Comparison of ENCODE assay signal across 8 cellular contexts in the genomic region with DNA sequence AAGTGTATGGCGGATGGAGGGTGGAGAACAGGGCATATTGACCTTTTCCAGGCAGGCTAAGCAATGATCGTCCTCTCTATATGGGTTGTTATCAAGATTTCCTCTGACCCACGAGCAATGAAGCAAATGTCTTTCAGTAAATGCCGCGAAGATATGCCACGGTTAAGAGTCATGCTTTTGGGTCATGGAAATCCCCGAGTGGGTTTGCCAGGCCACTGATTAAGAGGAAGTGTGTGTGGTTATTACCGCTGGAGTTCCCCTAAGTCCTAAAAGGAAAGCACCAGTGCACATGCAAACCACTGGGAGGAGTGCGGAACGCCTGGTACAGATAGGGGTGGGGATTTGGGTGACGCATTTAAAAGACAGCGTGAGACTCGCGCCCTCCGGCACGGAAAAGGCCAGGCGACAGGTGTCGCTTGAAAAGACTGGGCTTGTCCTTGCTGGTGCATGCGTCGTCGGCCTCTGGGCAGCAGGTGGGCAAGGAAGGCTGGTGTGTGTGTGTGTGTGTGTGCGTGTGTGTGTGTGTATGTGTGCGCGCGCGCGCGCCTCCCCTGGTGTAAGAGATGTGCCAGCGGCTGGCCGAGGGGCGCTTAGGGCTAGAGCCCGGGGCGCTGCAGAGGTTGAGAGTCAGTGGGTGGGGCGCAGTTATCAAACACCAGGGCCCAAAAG. TPM values are rescaled to one million over a fixed set of nuclear protein-coding genes. Genes with fewer than 3 reads are reported as not detected.
DNase-seq lines count a peak whose midpoint lies in the region; TF ChIP-seq lines count a peak whose summit lies in the region.

A gene (plus strand): TSS at position 386 of the 669 bp plus-strand sequence. CDS start 7,026 bp downstream, outside the sequence.

- peak within 1 kb of the TSS; percentile 45 for H3K4me3 ChIP-seq in H7 (ENCODE audit: insufficient read depth, low read depth, low read length)
- peak within 1 kb of the TSS; percentile 79 for H3K4me3 ChIP-seq in Loucy (ENCODE audit: low read length, poor library complexity, severe bottlenecking)
- H3K4me3 ChIP-seq in thyroid gland (replicated peaks in 1 of 3): peak within 1 kb of the TSS; percentile 33 to 61 (median 45)

- 1 to 3% methylated on average over 28 to 30 of the region's 34 CpGs for WGBS in thyroid gland, 2 donors

- no peaks in the 10 kb centered on the region for H3K36me3 Mint-ChIP-seq in osteocyte (ENCODE audit: unreplicated experiment)

- peaks cover 3% of the 10 kb centered on the region; the same call in 1 of the 2 replicates for H3K4me1 ChIP-seq in ES-I3 (ENCODE audit: insufficient read depth, low read length)
- peaks cover 71% of the 10 kb centered on the region for H3K4me1 ChIP-seq in Loucy (ENCODE audit: insufficient read depth, low read length, poor library complexity, severe bottlenecking)
- H3K4me1 ChIP-seq in thyroid gland: peaks cover 0 to 11% of the 10 kb centered on the region in 2 donors

- H3K9me3 ChIP-seq in ES-I3 (ENCODE audit: control insufficient read depth, insufficient read depth, low read length) (no peaks in the 10 kb centered on the region), Loucy (ENCODE audit: insufficient read depth, low read depth, low read length) (no peaks in the 10 kb centered on the region), thyroid gland (no peaks in the 10 kb centered on the region)

- peaks cover 38% of the 10 kb centered on the region for H3K79me2 ChIP-seq in Loucy (ENCODE audit: insufficient read depth, low read length)

- H3K27ac ChIP-seq in thyroid gland: peak within 1 kb of the TSS; percentile 37 to 66 (median 47)

- no peaks in the 10 kb centered on the region for H3K9me2 ChIP-seq in Loucy (replicated peaks; ENCODE audit: low read depth, low read length)

- H3K4me3 Mint-ChIP-seq in osteocyte (ENCODE audit: unreplicated experiment): peak within 1 kb of the TSS; percentile 91

- no peaks in the 10 kb centered on the region for H3K36me3 ChIP-seq in ES-I3 (ENCODE audit: insufficient read depth, low read length)
- no peaks in the 10 kb centered on the region for H3K36me3 ChIP-seq in H7 (replicated peaks; ENCODE audit: control insufficient read depth, insufficient read depth, low read length)
- no peaks in the 10 kb centered on the region for H3K36me3 ChIP-seq in Loucy (ENCODE audit: insufficient read depth, low read length)
- H3K36me3 ChIP-seq in thyroid gland: no peaks in the 10 kb centered on the region

- peak within 1 kb of the TSS; percentile 76 for H3K4me2 ChIP-seq in Loucy (ENCODE audit: low read depth, low read length, poor library complexity, severe bottlenecking)

- DNase-seq in H7 (peak; percentile 62), SK-MEL-5 (ENCODE audit: low read depth, low spot score) (peak; percentile 64), glomerular visceral epithelial cell (ENCODE audit: extremely low spot score) (peak; percentile 95), osteocyte (ENCODE audit: extremely low spot score, unreplicated experiment) (peak; percentile 86), thyroid gland (peak; percentile 80 to 88)
- DNase-seq in activated naive CD4-positive, alpha-beta T cell treated with Interleukin-2 at 50 U/mL for 16 hours: peak; percentile 92

- H3F3A ChIP-seq in Loucy (ENCODE audit: low read depth): no peaks in the 10 kb centered on the region

- TF ChIP-seq CTCF in Loucy (conservative IDR thresholded peaks at IDR 0.05; ENCODE audit: low read length): 0 out of 2 replicates have a peak, but pooled peaks have one; percentile 31
- peak; percentile 35 for TF ChIP-seq CTCF in osteocyte (IDR thresholded peaks at IDR 0.05)
- peak in 4 of 6 experiments; percentile 15 to 46 (median 40) for TF ChIP-seq CTCF in thyroid gland (IDR thresholded peaks at IDR 0.05)

- peak in 1 of 2 donors; percentile 62 for TF ChIP-seq POLR2A in thyroid gland (IDR thresholded peaks at IDR 0.05)

- no peaks in the 10 kb centered on the region for H4K20me1 ChIP-seq in Loucy (ENCODE audit: insufficient read depth, low read length, poor library complexity, severe bottlenecking)

- H3K27me3 ChIP-seq in H7 (ENCODE audit: control insufficient read depth, insufficient read depth, low read length) (no peaks in the 10 kb centered on the region; the same call in 1 of the 2 replicates), Loucy (ENCODE audit: insufficient read depth, low read length, poor library complexity, severe bottlenecking) (no peaks in the 10 kb centered on the region), thyroid gland (no peaks in the 10 kb centered on the region)

- H3K4me1 Mint-ChIP-seq in osteocyte (ENCODE audit: unreplicated experiment): peaks cover 60% of the 10 kb centered on the region

- in situ Hi-C loops in SK-MEL-5 (cut with HindIII; ENCODE audit: low pct_unique_long_range_greater_than_20kb, low sequenced_read_pairs): no loop called here

- H3K27ac Mint-ChIP-seq in osteocyte (ENCODE audit: unreplicated experiment): peak within 1 kb of the TSS; percentile 91

- no peaks in the 10 kb centered on the region for H3K9me3 Mint-ChIP-seq in osteocyte (ENCODE audit: unreplicated experiment)

- H3K9ac ChIP-seq in ES-I3 (ENCODE audit: low read depth, low read length) (peak within 1 kb of the TSS; percentile 61), Loucy (ENCODE audit: low read depth, low read length, poor library complexity, severe bottlenecking) (peak within 1 kb of the TSS; percentile 66)

- no peaks in the 10 kb centered on the region for H3K27me3 Mint-ChIP-seq in osteocyte (ENCODE audit: unreplicated experiment)

- intact Hi-C loops in thyroid gland (cut with DNase I): no loop called here

- peak within 1 kb of the TSS; percentile 72 for H2AFZ ChIP-seq in Loucy (ENCODE audit: low read length)

RNA-seq across cellular contexts. Expression of the gene that starts here (rescaled TPM):
- 0.18 and 0.52 TPM in 2 replicates for total RNA-seq in H7 (2014; rRNA removed; shearing (Covaris generic))
- total RNA-seq in SK-MEL-5 (2014; rRNA removed; shearing (Covaris generic)): 0.08 and 0.13 TPM in 2 replicates
- polyA plus RNA-seq in SK-MEL-5 (2015; cell fraction: cytosol; rRNA removed): 0.51 and 2.2 TPM in 2 replicates
- 1.1 TPM in 2 replicates for polyA plus RNA-seq in SK-MEL-5 (2015; cell fraction: nucleus; rRNA removed)
- 1.0 and 1.5 TPM in 2 replicates for total RNA-seq in osteocyte
- total RNA-seq in thyroid gland: 1 to 10 TPM; 2.0 to 6.0 (median 4.1) TPM

Comparison
In these comparisons a context has a peak if more than half of its experiments do, and no peak if none do; other contexts are left out.
1. Peak in every context shown above with its lines: DNase-seq, H3K4me3 ChIP-seq and H3K27ac ChIP-seq.
2. Peak in DNase-seq and H3K4me3 ChIP-seq in H7; RNA of the gene not detected or under 1 TPM.